In the genomic region with DNA sequence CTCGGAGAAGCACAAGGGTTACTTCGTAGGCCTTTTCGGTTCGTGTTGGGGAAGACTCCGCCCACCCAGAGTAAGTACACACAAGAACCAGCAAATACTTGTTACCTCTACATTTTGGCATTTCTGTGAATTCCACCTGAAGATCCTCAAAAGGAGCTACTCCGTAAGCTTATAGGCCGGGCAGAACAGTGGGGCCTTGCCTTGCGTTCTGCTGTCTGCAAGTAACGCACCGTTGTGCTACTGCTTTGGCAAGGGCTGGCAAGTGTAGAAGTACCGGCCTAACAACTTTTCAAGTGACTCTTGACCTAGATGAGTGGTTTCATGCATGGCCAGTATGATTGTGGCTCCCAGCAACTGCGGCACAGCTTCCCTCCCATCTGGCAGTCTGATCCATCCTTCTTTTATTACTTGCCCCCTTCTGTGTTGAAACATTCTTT, we compare ENCODE assay signal across 16 cellular contexts.
"Had no signal": no experiment of that assay in that cellular context is flagged by ENCODE, and none has a peak within 500 bp of the region (broad histone marks: within the 10 kb centered on the region; RNA-seq: fewer than 3 reads in every experiment).

No MANE protein-coding gene starts in this region.

- H3K27me3 ChIP-seq: brain microvascular endothelial cell, gastroesophageal sphincter, tibial nerve had no signal

- H3K27ac ChIP-seq: brain microvascular endothelial cell, gastroesophageal sphincter, tibial nerve had no signal

- H3K4me3 ChIP-seq: gastroesophageal sphincter, smooth muscle cell, tibial nerve had no signal

- H3K9me3 ChIP-seq: gastroesophageal sphincter, tibial nerve had no signal

- H3K27ac Mint-ChIP-seq: activated naive CD8-positive, alpha-beta T cell; dendritic cell treated with granulocyte-macrophage colony-stimulating factor and Interleukin-4, amounts not matched to agents 40 ng/mL and 50 ng/mL, for 4 days; effector memory CD8-positive, alpha-beta T cell; mesothelial cell of epicardium; progenitor cell of endocrine pancreas had no signal

- H3K4me1 ChIP-seq: gastroesophageal sphincter, tibial nerve had no signal

- DNase-seq: activated CD4-positive, alpha-beta T cell treated with anti-CD3 and anti-CD28 coated beads for 1 hour; activated CD4-positive, alpha-beta T cell treated with anti-CD3 and anti-CD28 coated beads, Interleukin-2, amount 50 U/mL, for 48 hours; activated gamma-delta T cell; activated T-cell treated with anti-CD3 and anti-CD28 coated beads, Interleukin-2, amount 50 U/mL, for 4 hours; cerebellar nuclear complex; effector memory CD8-positive, alpha-beta T cell; left ventricle myocardium superior; right cardiac atrium had no signal

- H3K4me3 Mint-ChIP-seq: activated naive CD8-positive, alpha-beta T cell; activated T-cell treated with anti-CD3 and anti-CD28 coated beads, Interleukin-2, amount 50 U/mL, for 4 hours; dendritic cell treated with granulocyte-macrophage colony-stimulating factor and Interleukin-4, amounts not matched to agents 40 ng/mL and 50 ng/mL, for 4 days; effector memory CD8-positive, alpha-beta T cell; mesothelial cell of epicardium had no signal

- ATAC-seq: activated T-cell treated with anti-CD3 and anti-CD28 coated beads, Interleukin-2, amount 50 U/mL, for 4 hours; effector memory CD8-positive, alpha-beta T cell; gastroesophageal sphincter; left ventricle myocardium superior; right cardiac atrium had no signal

- H3K4me1 Mint-ChIP-seq: mesothelial cell of epicardium had no signal

- H3K9me3 Mint-ChIP-seq: activated T-cell treated with anti-CD3 and anti-CD28 coated beads, Interleukin-2, amount 50 U/mL, for 4 hours; dendritic cell treated with granulocyte-macrophage colony-stimulating factor and Interleukin-4, amounts not matched to agents 40 ng/mL and 50 ng/mL, for 4 days; effector memory CD8-positive, alpha-beta T cell; mesothelial cell of epicardium had no signal

- H3K36me3 Mint-ChIP-seq: activated naive CD8-positive, alpha-beta T cell; mesothelial cell of epicardium had no signal

- H3K36me3 ChIP-seq: brain microvascular endothelial cell, gastroesophageal sphincter, tibial nerve had no signal

- H3K4me2 ChIP-seq: smooth muscle cell had no signal

- H3K27me3 Mint-ChIP-seq: activated naive CD8-positive, alpha-beta T cell; dendritic cell treated with granulocyte-macrophage colony-stimulating factor and Interleukin-4, amounts not matched to agents 40 ng/mL and 50 ng/mL, for 4 days; progenitor cell of endocrine pancreas had no signal
